In the genomic region with DNA sequence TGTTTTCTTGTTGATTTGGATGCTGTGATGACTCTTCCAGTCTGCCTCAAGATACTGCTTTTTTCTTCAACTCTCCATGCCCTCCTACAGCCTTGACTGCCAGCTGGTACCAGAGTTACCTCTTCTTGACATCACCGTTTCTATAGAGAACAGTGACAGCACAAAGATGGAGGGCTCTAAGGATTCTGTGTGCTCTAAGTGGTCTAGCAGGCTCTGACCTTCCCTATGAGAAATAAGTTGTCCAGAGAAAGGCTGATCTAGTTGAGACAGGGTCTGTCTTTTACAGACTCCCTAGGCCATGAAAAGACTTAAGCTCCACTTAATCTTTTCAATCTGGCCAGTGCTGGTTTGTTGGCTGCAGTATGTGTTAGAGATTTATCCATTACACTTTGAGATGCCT, we compare ENCODE assay signal across 19 cellular contexts. TPM values are rescaled to one million over a fixed set of nuclear protein-coding genes. Genes with fewer than 3 reads are reported as not detected.
DNase-seq lines count a peak whose midpoint lies in the region; ATAC-seq, FAIRE-seq and TF ChIP-seq lines count a peak whose summit lies in the region.
"Had no signal": no experiment of that assay in that cellular context is flagged by ENCODE, and none has a peak within 500 bp of the region (broad histone marks: within the 10 kb centered on the region; RNA-seq: fewer than 3 reads in every experiment).

A gene with protein sequence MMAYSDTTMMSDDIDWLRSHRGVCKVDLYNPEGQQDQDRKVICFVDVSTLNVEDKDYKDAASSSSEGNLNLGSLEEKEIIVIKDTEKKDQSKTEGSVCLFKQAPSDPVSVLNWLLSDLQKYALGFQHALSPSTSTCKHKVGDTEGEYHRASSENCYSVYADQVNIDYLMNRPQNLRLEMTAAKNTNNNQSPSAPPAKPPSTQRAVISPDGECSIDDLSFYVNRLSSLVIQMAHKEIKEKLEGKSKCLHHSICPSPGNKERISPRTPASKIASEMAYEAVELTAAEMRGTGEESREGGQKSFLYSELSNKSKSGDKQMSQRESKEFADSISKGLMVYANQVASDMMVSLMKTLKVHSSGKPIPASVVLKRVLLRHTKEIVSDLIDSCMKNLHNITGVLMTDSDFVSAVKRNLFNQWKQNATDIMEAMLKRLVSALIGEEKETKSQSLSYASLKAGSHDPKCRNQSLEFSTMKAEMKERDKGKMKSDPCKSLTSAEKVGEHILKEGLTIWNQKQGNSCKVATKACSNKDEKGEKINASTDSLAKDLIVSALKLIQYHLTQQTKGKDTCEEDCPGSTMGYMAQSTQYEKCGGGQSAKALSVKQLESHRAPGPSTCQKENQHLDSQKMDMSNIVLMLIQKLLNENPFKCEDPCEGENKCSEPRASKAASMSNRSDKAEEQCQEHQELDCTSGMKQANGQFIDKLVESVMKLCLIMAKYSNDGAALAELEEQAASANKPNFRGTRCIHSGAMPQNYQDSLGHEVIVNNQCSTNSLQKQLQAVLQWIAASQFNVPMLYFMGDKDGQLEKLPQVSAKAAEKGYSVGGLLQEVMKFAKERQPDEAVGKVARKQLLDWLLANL (minus strand): TSS at position 101 of the 400 bp plus-strand sequence. CDS start 118 bp downstream, outside the sequence.

- no peak within 1 kb of the TSS for H3K18ac ChIP-seq in neuronal stem cell (ENCODE audit: low read length)

- H3K9me3 ChIP-seq in endothelial cell of umbilical vein (replicated peaks; ENCODE audit: control insufficient read depth, insufficient read depth, low read length) (no peaks in the 10 kb centered on the region), neuronal stem cell (replicated peaks in 1 of 2; ENCODE audit: control insufficient read depth in 2 of 2, insufficient read depth in 1 of 2, low read depth in 1 of 2, low read length in 2 of 2) (no peaks in the 10 kb centered on the region)
- H3K9me3 ChIP-seq: HAP-1 had no signal

- H3K4me1 ChIP-seq in endothelial cell of umbilical vein (ENCODE audit: control insufficient read depth, extremely low read depth, insufficient read depth, low read length): peaks cover 34% of the 10 kb centered on the region
- no peaks in the 10 kb centered on the region for H3K4me1 ChIP-seq in neuronal stem cell (ENCODE audit: control insufficient read depth in 2 of 2, insufficient read depth in 1 of 2, low read depth in 1 of 2, low read length in 2 of 2)
- H3K4me1 ChIP-seq: HAP-1 had no signal

- no peaks in the 10 kb centered on the region for H4K20me1 ChIP-seq in endothelial cell of umbilical vein (replicated peaks; ENCODE audit: control insufficient read depth, extremely low read depth, insufficient read depth, low read length)
- H4K20me1 ChIP-seq: BLaER1 treated with 17β-estradiol and CSF1 and Interleukin-3, amounts not matched to agents 10 nM and 100 nM had no signal

- H3K14ac ChIP-seq in neuronal stem cell (ENCODE audit: low read length): no peak within 1 kb of the TSS

- H3K36me3 Mint-ChIP-seq in stimulated activated naive CD8-positive, alpha-beta T cell treated with anti-CD3 and anti-CD28 coated beads, Interleukin-15, Interleukin-2, amounts not matched to agents 100 ng/mL and 50 ng/mL, for 24 hours (ENCODE audit: low read depth): no peaks in the 10 kb centered on the region
- H3K36me3 Mint-ChIP-seq: CD4-positive, CD25-positive, alpha-beta regulatory T cell had no signal

- H4K8ac ChIP-seq in neuronal stem cell (ENCODE audit: low read depth, low read length): no peak within 1 kb of the TSS

- WGBS in neuronal stem cell (ENCODE audit: extremely low coverage in 2 of 2, insufficient read length in 2 of 2, insufficient replicate concordance in 1 of 2), 2 donors: no CpG with 5 or more reads among the region's 1 CpG

- ATAC-seq in stimulated activated naive CD8-positive, alpha-beta T cell treated with anti-CD3 and anti-CD28 coated beads, Interleukin-15, amount 100 ng/mL, for 72 hours: no peak
- ATAC-seq in HG03175 (IDR thresholded peaks at IDR 0.05; ENCODE audit: unreplicated experiment): no peak

- H2AFZ ChIP-seq in endothelial cell of umbilical vein (ENCODE audit: low read depth, low read length): no peak within 1 kb of the TSS
- H2AFZ ChIP-seq in neuronal stem cell (ENCODE audit: low read length): peak within 1 kb of the TSS; percentile 59

- no peak within 1 kb of the TSS for H2BK5ac ChIP-seq in neuronal stem cell (ENCODE audit: low read length)

- H3K27ac ChIP-seq in endothelial cell of umbilical vein (ENCODE audit: insufficient read depth, low read depth, low read length): peak within 1 kb of the TSS; percentile 73
- H3K27ac ChIP-seq in neuronal stem cell (replicated peaks; ENCODE audit: low read length): no peak within 1 kb of the TSS
- H3K27ac ChIP-seq: BLaER1 treated with 17β-estradiol and CSF1 and Interleukin-3, amounts not matched to agents 10 nM and 100 nM had no signal

- peak within 1 kb of the TSS; percentile 18 for H3K27ac Mint-ChIP-seq in stimulated activated naive CD8-positive, alpha-beta T cell treated with anti-CD3 and anti-CD28 coated beads, Interleukin-15, Interleukin-2, amounts not matched to agents 100 ng/mL and 50 ng/mL, for 24 hours
- no peak within 1 kb of the TSS for H3K27ac Mint-ChIP-seq in stimulated activated naive CD8-positive, alpha-beta T cell treated with anti-CD3 and anti-CD28 coated beads, Interleukin-15, amount 100 ng/mL, for 72 hours

- H3K4me3 ChIP-seq in endothelial cell of umbilical vein (replicated peaks in 1 of 3; ENCODE audit: insufficient read depth in 1 of 3, low read depth in 1 of 3, low read length in 3 of 3) (no peak within 1 kb of the TSS), neuronal stem cell (ENCODE audit: low read length in 2 of 2) (no peak within 1 kb of the TSS)
- H3K4me3 ChIP-seq: BLaER1 treated with 17β-estradiol and CSF1 and Interleukin-3, amounts not matched to agents 10 nM and 100 nM; HAP-1 had no signal

- H3K9me3 Mint-ChIP-seq in stimulated activated naive CD8-positive, alpha-beta T cell treated with anti-CD3 and anti-CD28 coated beads, Interleukin-15, Interleukin-2, amounts not matched to agents 100 ng/mL and 50 ng/mL, for 24 hours: no peaks in the 10 kb centered on the region
- no peaks in the 10 kb centered on the region for H3K9me3 Mint-ChIP-seq in stimulated activated naive CD8-positive, alpha-beta T cell treated with anti-CD3 and anti-CD28 coated beads, Interleukin-15, amount 100 ng/mL, for 72 hours
- H3K9me3 Mint-ChIP-seq: CD4-positive, CD25-positive, alpha-beta regulatory T cell had no signal

- H4K91ac ChIP-seq in neuronal stem cell (ENCODE audit: low read depth, low read length, poor library complexity): no peak within 1 kb of the TSS

- CTCF ChIA-PET in endothelial cell of umbilical vein (lab: Charles Lee): no interaction called here

- H3K79me2 ChIP-seq in endothelial cell of umbilical vein (ENCODE audit: control insufficient read depth, insufficient read depth, low read length): no peaks in the 10 kb centered on the region

- no peak within 1 kb of the TSS for H3K23ac ChIP-seq in neuronal stem cell (ENCODE audit: low read depth, low read length, poor library complexity)

- H3K4me3 Mint-ChIP-seq in stimulated activated naive CD8-positive, alpha-beta T cell treated with anti-CD3 and anti-CD28 coated beads, Interleukin-15, Interleukin-2, amounts not matched to agents 100 ng/mL and 50 ng/mL, for 24 hours: no peak within 1 kb of the TSS
- no peak within 1 kb of the TSS for H3K4me3 Mint-ChIP-seq in stimulated activated naive CD8-positive, alpha-beta T cell treated with anti-CD3 and anti-CD28 coated beads, Interleukin-15, amount 100 ng/mL, for 72 hours
- H3K4me3 Mint-ChIP-seq: CD4-positive, CD25-positive, alpha-beta regulatory T cell had no signal

- POLR2A ChIA-PET in endothelial cell of umbilical vein (lab: Charles Lee): no interaction called here

- no peak for TF ChIP-seq POLR2A in endothelial cell of umbilical vein (IDR thresholded peaks at IDR 0.05; ENCODE audit: low read depth, low read length)

- H2BK15ac ChIP-seq in neuronal stem cell (ENCODE audit: low read length): no peak within 1 kb of the TSS

- no peak within 1 kb of the TSS for H3K4ac ChIP-seq in neuronal stem cell (ENCODE audit: low read length)

- H2BK120ac ChIP-seq in neuronal stem cell (ENCODE audit: low read depth, low read length): no peak within 1 kb of the TSS

- H2AK5ac ChIP-seq in neuronal stem cell (ENCODE audit: low read depth, low read length): no peak within 1 kb of the TSS

- H3K36me3 ChIP-seq in endothelial cell of umbilical vein (ENCODE audit: control insufficient read depth in 2 of 2, extremely low read depth in 1 of 2, insufficient read depth in 2 of 2, low read length in 2 of 2) (no peaks in the 10 kb centered on the region), neuronal stem cell (replicated peaks in 1 of 2; ENCODE audit: control insufficient read depth in 2 of 2, insufficient read depth in 2 of 2, low read length in 2 of 2) (no peaks in the 10 kb centered on the region)
- H3K36me3 ChIP-seq: BLaER1 treated with 17β-estradiol and CSF1 and Interleukin-3, amounts not matched to agents 10 nM and 100 nM; HAP-1 had no signal

- no peaks in the 10 kb centered on the region for H3K9me1 ChIP-seq in endothelial cell of umbilical vein (replicated peaks; ENCODE audit: control insufficient read depth, extremely low read depth, insufficient read depth, low read length)

- intact Hi-C loops in endothelial cell of umbilical vein (cut with micrococcal nuclease): no loop called here

- H3K4me1 Mint-ChIP-seq in stimulated activated naive CD8-positive, alpha-beta T cell treated with anti-CD3 and anti-CD28 coated beads, Interleukin-15, Interleukin-2, amounts not matched to agents 100 ng/mL and 50 ng/mL, for 24 hours (ENCODE audit: low read depth): peaks cover 13% of the 10 kb centered on the region
- H3K4me1 Mint-ChIP-seq in stimulated activated naive CD8-positive, alpha-beta T cell treated with anti-CD3 and anti-CD28 coated beads, Interleukin-15, amount 100 ng/mL, for 72 hours: peaks cover 4% of the 10 kb centered on the region

- H2BK12ac ChIP-seq in neuronal stem cell (ENCODE audit: low read length): no peak within 1 kb of the TSS

- H3K4me2 ChIP-seq in endothelial cell of umbilical vein (ENCODE audit: insufficient read depth, low read length) (no peak within 1 kb of the TSS), neuronal stem cell (ENCODE audit: insufficient read depth, low read length, poor library complexity, severe bottlenecking) (no peak within 1 kb of the TSS)
- H3K4me2 ChIP-seq: BLaER1 treated with 17β-estradiol and CSF1 and Interleukin-3, amounts not matched to agents 10 nM and 100 nM had no signal

- dilution Hi-C loops in endothelial cell of umbilical vein (cut with MboI; ENCODE audit: extremely low pct_ligation_motif_present, low sequenced_read_pairs): no loop called here

- H3K9ac ChIP-seq in endothelial cell of umbilical vein (replicated peaks; ENCODE audit: extremely low read depth, insufficient read depth, low read length) (no peak within 1 kb of the TSS), neuronal stem cell (ENCODE audit: low read depth, low read length, poor library complexity) (no peak within 1 kb of the TSS)
- H3K9ac ChIP-seq: BLaER1 treated with 17β-estradiol and CSF1 and Interleukin-3, amounts not matched to agents 10 nM and 100 nM had no signal

- H3K27me3 ChIP-seq in endothelial cell of umbilical vein (ENCODE audit: control insufficient read depth in 2 of 2, insufficient read depth in 2 of 2, low read length in 2 of 2) (no peaks in the 10 kb centered on the region), neuronal stem cell (ENCODE audit: control insufficient read depth in 3 of 3, insufficient read depth in 3 of 3, low read depth in 1 of 3, low read length in 3 of 3) (no peaks in the 10 kb centered on the region)

- no peak for DNase-seq in stimulated activated naive CD8-positive, alpha-beta T cell treated with anti-CD3 and anti-CD28 coated beads, Interleukin-15, amount 100 ng/mL, for 72 hours
- DNase-seq in endothelial cell of umbilical vein (ENCODE audit: low read depth, low spot score): no peak
- DNase-seq in neuronal stem cell (ENCODE audit: low spot score): no peak
- DNase-seq in NCI-H226: no peak
- DNase-seq in DMS 273 treated with DMSO at 0.1 percent for 48 hours (lab: John Stamatoyannopoulos, UW): no peak
- DNase-seq: ACHN; CD4-positive, CD25-positive, alpha-beta regulatory T cell; DMS153; DMS79 treated with DMSO at 0.1 percent for 48 hours; EL; GDM1; GOT3 had no signal

- H3K27me3 Mint-ChIP-seq in stimulated activated naive CD8-positive, alpha-beta T cell treated with anti-CD3 and anti-CD28 coated beads, Interleukin-15, Interleukin-2, amounts not matched to agents 100 ng/mL and 50 ng/mL, for 24 hours: no peaks in the 10 kb centered on the region
- H3K27me3 Mint-ChIP-seq in stimulated activated naive CD8-positive, alpha-beta T cell treated with anti-CD3 and anti-CD28 coated beads, Interleukin-15, amount 100 ng/mL, for 72 hours: peaks cover 7% of the 10 kb centered on the region

- BruUV-seq in endothelial cell of umbilical vein (replicated peaks; lab: Mats Ljungman, UMichigan): no TSS peak

- TF ChIP-seq CTCF in endothelial cell of umbilical vein (IDR thresholded peaks at IDR 0.05; ENCODE audit: extremely low read depth in 1 of 2, insufficient read depth in 1 of 2, low read depth in 1 of 2, low read length in 2 of 2): no peak

- H3K79me1 ChIP-seq in neuronal stem cell (ENCODE audit: low read depth, low read length): no peaks in the 10 kb centered on the region

- FAIRE-seq in endothelial cell of umbilical vein (lab: Jason Lieb, UNC): no peak
- FAIRE-seq: GM12892 had no signal

RNA-seq across cellular contexts. Expression of the gene that starts here (rescaled TPM):
- not detected in 2 replicates for total RNA-seq in endothelial cell of umbilical vein
- polyA plus RNA-seq in endothelial cell of umbilical vein: not detected in 2 replicates
- not detected in 2 replicates for polyA plus RNA-seq in endothelial cell of umbilical vein (2011; cell fraction: cytosol; rRNA removed)
- 0.09 TPM in 1 of 2 replicates, not detected in the other for polyA plus RNA-seq in endothelial cell of umbilical vein (2011; cell fraction: nucleus; rRNA removed)
- not detected in 2 replicates for polyA plus RNA-seq in endothelial cell of umbilical vein (2012)
- not detected in 2 replicates for polyA minus RNA-seq in endothelial cell of umbilical vein
- not detected for polyA minus RNA-seq in endothelial cell of umbilical vein (2011; cell fraction: cytosol; rRNA and poly(A)+ RNA removed)
- polyA minus RNA-seq in endothelial cell of umbilical vein (2011; cell fraction: nucleus; rRNA and poly(A)+ RNA removed): not detected in 2 replicates
- not detected for polyA plus RNA-seq in neuronal stem cell (2013, experiment 1 of 2)
- polyA plus RNA-seq in neuronal stem cell (2013, experiment 2 of 2): not detected
- total RNA-seq: A172; CD4-positive, CD25-positive, alpha-beta regulatory T cell; HT1080 had no signal
- polyA plus RNA-seq: CD4-positive, CD25-positive, alpha-beta regulatory T cell had no signal
